24 cellular contexts compared by ENCODE assay signal in genomic region chr13:37040789-37041188, GRCh38.
"Had no signal": no experiment of that assay in that cellular context is flagged by ENCODE, and none has a peak within 500 bp of the region (broad histone marks: within the 10 kb centered on the region; RNA-seq: fewer than 3 reads in every experiment).

No MANE protein-coding gene starts in this region.

- DNase-seq: colonic mucosa; cortex of kidney; dermis blood vessel endothelial cell; dorsolateral prefrontal cortex; effector CD4-positive, alpha-beta T cell; effector CD8-positive, alpha-beta T cell; effector memory CD4-positive, alpha-beta T cell; effector memory CD8-positive, alpha-beta T cell; endodermal cell; esophagus squamous epithelium; foreskin fibroblast; foreskin keratinocyte; foreskin melanocyte; gastrocnemius medialis; glutamatergic neuron; head of caudate nucleus; heart left ventricle; heart right ventricle had no signal

- H3K9me3 Mint-ChIP-seq: dendritic cell treated with granulocyte-macrophage colony-stimulating factor and Interleukin-4, amounts not matched to agents 40 ng/mL and 50 ng/mL, for 4 days; effector memory CD8-positive, alpha-beta T cell; endodermal cell had no signal

- H3K4me3 Mint-ChIP-seq: dendritic cell treated with granulocyte-macrophage colony-stimulating factor and Interleukin-4, amounts not matched to agents 40 ng/mL and 50 ng/mL, for 4 days; effector memory CD8-positive, alpha-beta T cell; endodermal cell had no signal

- H3K4me3 ChIP-seq: colonic mucosa, coronary artery, dorsolateral prefrontal cortex, esophagus muscularis mucosa, esophagus squamous epithelium, gastrocnemius medialis, gastroesophageal sphincter, heart left ventricle, heart right ventricle had no signal

- H3K9me3 ChIP-seq: colonic mucosa, esophagus muscularis mucosa, esophagus squamous epithelium, gastrocnemius medialis, gastroesophageal sphincter, heart left ventricle, heart right ventricle had no signal

- H3K27ac Mint-ChIP-seq: dendritic cell treated with granulocyte-macrophage colony-stimulating factor and Interleukin-4, amounts not matched to agents 40 ng/mL and 50 ng/mL, for 4 days; effector memory CD8-positive, alpha-beta T cell; endodermal cell had no signal

- H3K4me1 Mint-ChIP-seq: endodermal cell had no signal

- H3K27me3 Mint-ChIP-seq: dendritic cell treated with granulocyte-macrophage colony-stimulating factor and Interleukin-4, amounts not matched to agents 40 ng/mL and 50 ng/mL, for 4 days; effector memory CD8-positive, alpha-beta T cell had no signal

- ATAC-seq: effector memory CD8-positive, alpha-beta T cell; esophagus mucosa; foreskin keratinocyte; gastroesophageal sphincter; heart left ventricle; heart right ventricle had no signal

- H3K27ac ChIP-seq: colonic mucosa, coronary artery, dorsolateral prefrontal cortex, epithelial cell of prostate, esophagus muscularis mucosa, esophagus squamous epithelium, foreskin keratinocyte, gastroesophageal sphincter, heart left ventricle, heart right ventricle had no signal

- H3K27me3 ChIP-seq: colonic mucosa, dorsolateral prefrontal cortex, esophagus muscularis mucosa, esophagus squamous epithelium, foreskin keratinocyte, gastrocnemius medialis, gastroesophageal sphincter, heart left ventricle, heart right ventricle had no signal

- H3K4me1 ChIP-seq: colonic mucosa, esophagus muscularis mucosa, esophagus squamous epithelium, foreskin keratinocyte, gastroesophageal sphincter had no signal
